In genomic region chr15:92425578-92426225, GRCh38 we compare ENCODE assay signal across 16 cellular contexts. TPM values are rescaled to one million over a fixed set of nuclear protein-coding genes. Genes with fewer than 3 reads are reported as not detected.
"Had no signal": no experiment of that assay in that cellular context is flagged by ENCODE, and none has a peak within 500 bp of the region (broad histone marks: within the 10 kb centered on the region; RNA-seq: fewer than 3 reads in every experiment).

No MANE protein-coding gene starts in this region.

- ATAC-seq: activated CD8-positive, alpha-beta T cell treated with anti-CD3 and anti-CD28 coated beads for 36 hours; activated naive CD4-positive, alpha-beta T cell treated with anti-CD3 and anti-CD28 coated beads, Interleukin-2, amount 50 U/mL, for 72 hours; activated T-cell treated with anti-CD3 and anti-CD28 coated beads, Interleukin-2, amount 50 U/mL, for 4 hours; left cardiac atrium; lower lobe of right lung; stimulated activated effector memory CD8-positive, alpha-beta T cell treated with anti-CD3 and anti-CD28 coated beads, Interleukin-12 subunit alpha, Interleukin-12 subunit beta, amount 100 ng/mL, for 72 hours; upper lobe of right lung had no signal

- H3K79me2 ChIP-seq: parathyroid adenoma had no signal

- H3K36me3 Mint-ChIP-seq: activated naive CD4-positive, alpha-beta T cell treated with anti-CD3 and anti-CD28 coated beads, Interleukin-2, amount 50 U/mL, for 72 hours; mesothelial cell of epicardium; stimulated activated effector memory CD8-positive, alpha-beta T cell treated with anti-CD3 and anti-CD28 coated beads, Interleukin-12 subunit alpha, Interleukin-12 subunit beta, amount 100 ng/mL, for 72 hours had no signal

- H3K9me3 Mint-ChIP-seq: activated CD8-positive, alpha-beta T cell treated with anti-CD3 and anti-CD28 coated beads for 36 hours; activated naive CD4-positive, alpha-beta T cell treated with anti-CD3 and anti-CD28 coated beads, Interleukin-2, amount 50 U/mL, for 72 hours; activated T-cell treated with anti-CD3 and anti-CD28 coated beads, Interleukin-2, amount 50 U/mL, for 4 hours; mesothelial cell of epicardium; stimulated activated effector memory CD8-positive, alpha-beta T cell treated with anti-CD3 and anti-CD28 coated beads, Interleukin-12 subunit alpha, Interleukin-12 subunit beta, amount 100 ng/mL, for 72 hours had no signal

- H3K27ac ChIP-seq: esophagus muscularis mucosa, lower lobe of right lung, parathyroid adenoma, thoracic aorta, upper lobe of right lung had no signal

- H2AFZ ChIP-seq: parathyroid adenoma had no signal

- FAIRE-seq: colon had no signal

- H3K36me3 ChIP-seq: esophagus muscularis mucosa, lower lobe of right lung, thoracic aorta, upper lobe of right lung had no signal

- H3K9me3 ChIP-seq: esophagus muscularis mucosa, lower lobe of right lung, thoracic aorta, upper lobe of right lung had no signal

- H3K4me3 Mint-ChIP-seq: activated CD8-positive, alpha-beta T cell treated with anti-CD3 and anti-CD28 coated beads for 36 hours; activated T-cell treated with anti-CD3 and anti-CD28 coated beads, Interleukin-2, amount 50 U/mL, for 4 hours; mesothelial cell of epicardium; stimulated activated effector memory CD8-positive, alpha-beta T cell treated with anti-CD3 and anti-CD28 coated beads, Interleukin-12 subunit alpha, Interleukin-12 subunit beta, amount 100 ng/mL, for 72 hours had no signal

- H3K27ac Mint-ChIP-seq: activated CD8-positive, alpha-beta T cell treated with anti-CD3 and anti-CD28 coated beads for 36 hours; activated naive CD4-positive, alpha-beta T cell treated with anti-CD3 and anti-CD28 coated beads, Interleukin-2, amount 50 U/mL, for 72 hours; mesothelial cell of epicardium; stimulated activated effector memory CD8-positive, alpha-beta T cell treated with anti-CD3 and anti-CD28 coated beads, Interleukin-12 subunit alpha, Interleukin-12 subunit beta, amount 100 ng/mL, for 72 hours had no signal

- H3K4me1 ChIP-seq: esophagus muscularis mucosa, lower lobe of right lung, parathyroid adenoma, upper lobe of right lung had no signal

- H3K4me3 ChIP-seq: esophagus muscularis mucosa, lower lobe of right lung, thoracic aorta, upper lobe of right lung had no signal

- DNase-seq: activated CD4-positive, alpha-beta T cell treated with anti-CD3 and anti-CD28 coated beads for 4 hours; activated CD8-positive, alpha-beta T cell treated with anti-CD3 and anti-CD28 coated beads for 36 hours; activated gamma-delta T cell; activated T-cell treated with anti-CD3 and anti-CD28 coated beads, Interleukin-2, amount 50 U/mL, for 4 hours; left cardiac atrium; lower lobe of right lung; retina; stimulated activated CD4-positive, alpha-beta T cell treated with anti-CD3 and anti-CD28 coated beads, Interleukin-12 subunit alpha, Interleukin-12 subunit beta, amount 100 ng/mL, for 4 hours; upper lobe of right lung had no signal

- H3K4me1 Mint-ChIP-seq: mesothelial cell of epicardium; stimulated activated effector memory CD8-positive, alpha-beta T cell treated with anti-CD3 and anti-CD28 coated beads, Interleukin-12 subunit alpha, Interleukin-12 subunit beta, amount 100 ng/mL, for 72 hours had no signal

- H3K9ac ChIP-seq: parathyroid adenoma had no signal

- H3K27me3 ChIP-seq: esophagus muscularis mucosa, upper lobe of right lung had no signal

RNA-seq across cellular contexts. Expression of gene ST8SIA2, which starts 32.0 kb away (rescaled TPM):
- total RNA-seq: activated CD8-positive, alpha-beta T cell treated with anti-CD3 and anti-CD28 coated beads for 36 hours; activated naive CD4-positive, alpha-beta T cell treated with anti-CD3 and anti-CD28 coated beads, Interleukin-2, amount 50 U/mL, for 72 hours; activated T-cell treated with anti-CD3 and anti-CD28 coated beads, Interleukin-2, amount 50 U/mL, for 4 hours; lower lobe of right lung; thoracic aorta; upper lobe of right lung had no signal
